15 cellular contexts compared by ENCODE assay signal in genomic region chr10:17007381-17007780, GRCh38.
DNase-seq lines count a peak whose midpoint lies in the region; ATAC-seq and TF ChIP-seq lines count a peak whose summit lies in the region.
"Had no signal": no experiment of that assay in that cellular context is flagged by ENCODE, and none has a peak within 500 bp of the region (broad histone marks: within the 10 kb centered on the region; RNA-seq: fewer than 3 reads in every experiment).

No MANE protein-coding gene starts in this region.

- H2BK15ac ChIP-seq in IMR-90 (ENCODE audit: low read depth, low read length) (peak overlapping the region; percentile 78), mesendoderm (replicated peaks; ENCODE audit: low read depth) (no peak overlapping the region)

- peaks cover 0 to 11% of the 10 kb centered on the region in 2 experiments; a peak in 1 of 4 replicates for H3K79me1 ChIP-seq in IMR-90 (ENCODE audit: low read depth in 1 of 2, low read length in 2 of 2)
- H3K79me1 ChIP-seq in mesendoderm (ENCODE audit: low read length), result no peaks in the 10 kb centered on the region

- H2BK5ac ChIP-seq in IMR-90 (ENCODE audit: low read depth, low read length, poor library complexity, severe bottlenecking) (peak overlapping the region; percentile 18), mesendoderm (ENCODE audit: low read length) (no peak overlapping the region)

- no peaks in the 10 kb centered on the region for H4K20me1 ChIP-seq in IMR-90 (ENCODE audit: insufficient read depth, low read length)

- peak overlapping the region; percentile 44 for H4K91ac ChIP-seq in IMR-90 (ENCODE audit: insufficient read depth, low read depth, low read length)

- H3K56ac ChIP-seq in IMR-90 (ENCODE audit: extremely low read depth, insufficient read depth, low read length) (0 out of 2 replicates have a peak overlapping the region, but pooled peaks have one; percentile 16), mesendoderm (ENCODE audit: low read length) (no peak overlapping the region)

- no peak for TF ChIP-seq EP300 in suprapubic skin (IDR thresholded peaks at IDR 0.05)

- H3K18ac ChIP-seq in IMR-90 (ENCODE audit: low read depth, low read length) (peak overlapping the region; percentile 26), mesendoderm (ENCODE audit: low read length) (peak overlapping the region; percentile 2)

- H4K5ac ChIP-seq in IMR-90 (ENCODE audit: low read depth, low read length) (peak overlapping the region; percentile 74; the same call in 1 of the 2 replicates), mesendoderm (ENCODE audit: low read length) (no peak overlapping the region)

- 5% methylated on average over 3 of the region's 9 CpGs; no CpG with 5 or more reads in 1 of the 2 experiments for WGBS in IMR-90 (ENCODE audit: extremely low coverage in 2 of 2, insufficient read length in 1 of 2), 2 experiments
- WGBS in mesendoderm (ENCODE audit: extremely low coverage, insufficient coverage, low lambda C conversion rate), result no CpG with 5 or more reads among the region's 9 CpGs
- WGBS in suprapubic skin, result 62% methylated on average over 9 of the region's 9 CpGs

- TF ChIP-seq POLR2A in IMR-90 (IDR thresholded peaks at IDR 0.05; ENCODE audit: low read depth, low read length), result no peak
- TF ChIP-seq POLR2A in suprapubic skin (IDR thresholded peaks at IDR 0.05), result no peak

- H3K27me3 Mint-ChIP-seq in brain, result no peaks in the 10 kb centered on the region
- H3K27me3 Mint-ChIP-seq in activated T-helper 17 cell treated with anti-CD3 and anti-CD28 coated beads, Interleukin-2, amount 50 U/mL, for 72 hours, result peaks cover 6% of the 10 kb centered on the region

- H2AFZ ChIP-seq in IMR-90 (replicated peaks; ENCODE audit: low read length, poor library complexity), result peak overlapping the region; percentile 74

- TF ChIP-seq CTCF in IMR-90 (conservative IDR thresholded peaks at IDR 0.05; ENCODE audit: low read depth, low read length), result no peak
- no peak for TF ChIP-seq CTCF in brain (conservative IDR thresholded peaks at IDR 0.05)
- TF ChIP-seq CTCF in suprapubic skin (IDR thresholded peaks at IDR 0.05), result no peak

- H3K4me3 ChIP-seq in IMR-90 (ENCODE audit: insufficient read depth, low read depth, low read length) (no peak overlapping the region), mesendoderm (ENCODE audit: low read length) (no peak overlapping the region), suprapubic skin (no peak overlapping the region)

- peak overlapping the region; percentile 80 for H2BK20ac ChIP-seq in IMR-90 (ENCODE audit: low read depth, low read length)

- peak overlapping the region; percentile 29 to 72 for H4K8ac ChIP-seq in IMR-90 (ENCODE audit: low read depth in 2 of 2, low read length in 2 of 2)
- H4K8ac ChIP-seq in mesendoderm (ENCODE audit: low read depth, low read length), result no peak overlapping the region

- POLR2A ChIA-PET in IMR-90 (lab: Charles Lee; ENCODE audit: unreplicated experiment), result no interaction called here

- intact Hi-C loops in IMR-90 (cut with micrococcal nuclease), result loop anchor here (5.0 kb wide), 1 partner anchor 155 kb away; no protein-coding TSS in a partner anchor

- H3K4me1 Mint-ChIP-seq in brain, result peaks cover 81% of the 10 kb centered on the region
- H3K4me1 Mint-ChIP-seq in activated T-helper 17 cell treated with anti-CD3 and anti-CD28 coated beads, Interleukin-2, amount 50 U/mL, for 72 hours, result peaks cover 20% of the 10 kb centered on the region
- H3K4me1 Mint-ChIP-seq: B cell had no signal

- BruUV-seq in IMR-90 (replicated peaks; lab: Mats Ljungman, UMichigan), result no TSS peak

- in situ Hi-C loops in IMR-90 (cut with MboI; ENCODE audit: low sequenced_read_pairs), result no loop called here

- H3K36me3 Mint-ChIP-seq in brain, result peaks cover 7% of the 10 kb centered on the region
- H3K36me3 Mint-ChIP-seq in activated T-helper 17 cell treated with anti-CD3 and anti-CD28 coated beads, Interleukin-2, amount 50 U/mL, for 72 hours (ENCODE audit: low read depth), result peaks cover 1% of the 10 kb centered on the region
- H3K36me3 Mint-ChIP-seq: natural killer cell had no signal

- CTCF ChIA-PET in IMR-90 (lab: Yijun Ruan, JAX), result no interaction called here

- H3K27me3 ChIP-seq in IMR-90 (ENCODE audit: control insufficient read depth, insufficient read depth, low read length) (no peaks in the 10 kb centered on the region), mesendoderm (ENCODE audit: insufficient read depth, low read length, poor library complexity) (no peaks in the 10 kb centered on the region), suprapubic skin (no peaks in the 10 kb centered on the region)

- H2AK5ac ChIP-seq in IMR-90 (ENCODE audit: low read depth, low read length), result no peak overlapping the region; the same call in 1 of the 2 replicates
- no peak overlapping the region for H2AK5ac ChIP-seq in mesendoderm (ENCODE audit: low read length)

- dilution Hi-C loops in IMR-90 (cut with HindIII; ENCODE audit: low sequenced_read_pairs, unreplicated experiment), result no loop called here

- H3K9me3 ChIP-seq in IMR-90 (ENCODE audit: control insufficient read depth, insufficient read depth, low read length) (no peaks in the 10 kb centered on the region), suprapubic skin (no peaks in the 10 kb centered on the region)

- H3K9me1 ChIP-seq in IMR-90 (ENCODE audit: insufficient read depth, low read length), result peaks cover 21% of the 10 kb centered on the region

- DNase-seq in IMR-90 (no peak), mesendoderm (no peak), suprapubic skin (ENCODE audit: low spot score in 2 of 2) (no peak), NK-92 (lab: John Stamatoyannopoulos, UW; ENCODE audit: unreplicated experiment) (no peak)
- DNase-seq: activated CD8-positive, alpha-beta memory T cell treated with anti-CD3 and anti-CD28 coated beads for 24 hours; activated effector memory CD4-positive, alpha-beta T cell treated with Interleukin-2 at 50 U/mL for 16 hours; HCEC 1CT; kidney; natural killer cell; NCI-H1105 had no signal

- H3K4ac ChIP-seq in IMR-90 (ENCODE audit: low read depth, low read length) (peak overlapping the region; percentile 73; the same call in 1 of the 2 replicates), mesendoderm (ENCODE audit: low read depth, low read length) (no peak overlapping the region)

- no peaks in the 10 kb centered on the region for H3K36me3 ChIP-seq in IMR-90 (ENCODE audit: control insufficient read depth, insufficient read depth, low read length)
- no peaks in the 10 kb centered on the region for H3K36me3 ChIP-seq in mesendoderm (ENCODE audit: control insufficient read depth, insufficient read depth, low read length)
- H3K36me3 ChIP-seq in suprapubic skin, result no peaks in the 10 kb centered on the region

- H3K4me2 ChIP-seq in IMR-90 (ENCODE audit: low read depth, low read length) (peak overlapping the region; percentile 23), mesendoderm (ENCODE audit: low read length) (no peak overlapping the region)

- H3K4me1 ChIP-seq in IMR-90 (ENCODE audit: control insufficient read depth, insufficient read depth, low read length) (peaks cover 26% of the 10 kb centered on the region), mesendoderm (ENCODE audit: control insufficient read depth, low read depth, low read length) (peaks cover 9% of the 10 kb centered on the region), suprapubic skin (peaks cover 56% of the 10 kb centered on the region)

- H2BK120ac ChIP-seq in IMR-90 (ENCODE audit: low read depth, low read length) (peak overlapping the region; percentile 86), mesendoderm (ENCODE audit: low read depth, low read length) (no peak overlapping the region)

- H3K14ac ChIP-seq in IMR-90 (replicated peaks; ENCODE audit: low read depth, low read length), result peak overlapping the region; percentile 31; the same call in 1 of the 2 replicates

- peak overlapping the region; percentile 17; the same call in 1 of the 2 replicates for H3K27ac ChIP-seq in IMR-90 (ENCODE audit: insufficient read depth, low read length)
- no peak overlapping the region for H3K27ac ChIP-seq in mesendoderm (ENCODE audit: low read depth, low read length)
- peak overlapping the region; percentile 67 for H3K27ac ChIP-seq in suprapubic skin

- no peaks in the 10 kb centered on the region for H3K79me2 ChIP-seq in mesendoderm (ENCODE audit: control insufficient read depth, insufficient read depth, low read length)

- H3K9ac ChIP-seq in IMR-90 (ENCODE audit: low read depth, low read length) (no peak overlapping the region), mesendoderm (ENCODE audit: low read length) (no peak overlapping the region)

- H3K4me3 Mint-ChIP-seq in brain, result peak overlapping the region in 3 of 5 experiments; percentile 18 to 68 (median 60)
- no peak overlapping the region for H3K4me3 Mint-ChIP-seq in activated T-helper 17 cell treated with anti-CD3 and anti-CD28 coated beads, Interleukin-2, amount 50 U/mL, for 72 hours
- H3K4me3 Mint-ChIP-seq: B cell, IgD-negative memory B cell, natural killer cell had no signal

- peak overlapping the region; percentile 29 to 98 (median 56) for H3K27ac Mint-ChIP-seq in brain
- H3K27ac Mint-ChIP-seq in activated T-helper 17 cell treated with anti-CD3 and anti-CD28 coated beads, Interleukin-2, amount 50 U/mL, for 72 hours, result no peak overlapping the region
- H3K27ac Mint-ChIP-seq: B cell, IgD-negative memory B cell, natural killer cell had no signal

- no peak for TF ChIP-seq RAD21 in IMR-90 (IDR thresholded peaks at IDR 0.05; ENCODE audit: low read length)

- H2AK9ac ChIP-seq in IMR-90 (replicated peaks; ENCODE audit: low read depth, low read length, poor library complexity), result no peak overlapping the region

- H3K23ac ChIP-seq in IMR-90 (ENCODE audit: low read depth, low read length), result peak overlapping the region; percentile 62
- H3K23ac ChIP-seq in mesendoderm (ENCODE audit: low read length), result no peak overlapping the region

- peaks cover 3 to 37% (median 22%) of the 10 kb centered on the region in 5 experiments for H3K9me3 Mint-ChIP-seq in brain
- peaks cover 4% of the 10 kb centered on the region for H3K9me3 Mint-ChIP-seq in activated T-helper 17 cell treated with anti-CD3 and anti-CD28 coated beads, Interleukin-2, amount 50 U/mL, for 72 hours
- H3K9me3 Mint-ChIP-seq: natural killer cell had no signal

- ATAC-seq in IMR-90 (ENCODE audit: low read depth), result peak; percentile 40
- no peak for ATAC-seq in esophagus mucosa
- ATAC-seq in activated T-helper 17 cell treated with anti-CD3 and anti-CD28 coated beads, Interleukin-2, amount 50 U/mL, for 72 hours (replicated peaks), result no peak
- ATAC-seq: natural killer cell had no signal

TF ChIP-seq in IMR-90, 13 proteins besides CTCF, POLR2A, EP300 and RAD21 (continues in another document):
- TF ChIP-seq MAZ (IDR thresholded peaks at IDR 0.05; ENCODE audit: borderline replicate concordance, low read depth, low read length) (no peak), MAFK (IDR thresholded peaks at IDR 0.05; ENCODE audit: low read depth, low read length) (no peak), NFE2L2 (IDR thresholded peaks at IDR 0.05; ENCODE audit: low read depth, low read length) (no peak), FOS (IDR thresholded peaks at IDR 0.05; ENCODE audit: low read depth, low read length) (no peak), RCOR1 (IDR thresholded peaks at IDR 0.05; ENCODE audit: insufficient replicate concordance, low read length) (no peak), SMC3 (IDR thresholded peaks at IDR 0.05; ENCODE audit: low read depth, low read length) (no peak)
